Comparison of ENCODE assay signal across 8 cellular contexts in the genomic region with DNA sequence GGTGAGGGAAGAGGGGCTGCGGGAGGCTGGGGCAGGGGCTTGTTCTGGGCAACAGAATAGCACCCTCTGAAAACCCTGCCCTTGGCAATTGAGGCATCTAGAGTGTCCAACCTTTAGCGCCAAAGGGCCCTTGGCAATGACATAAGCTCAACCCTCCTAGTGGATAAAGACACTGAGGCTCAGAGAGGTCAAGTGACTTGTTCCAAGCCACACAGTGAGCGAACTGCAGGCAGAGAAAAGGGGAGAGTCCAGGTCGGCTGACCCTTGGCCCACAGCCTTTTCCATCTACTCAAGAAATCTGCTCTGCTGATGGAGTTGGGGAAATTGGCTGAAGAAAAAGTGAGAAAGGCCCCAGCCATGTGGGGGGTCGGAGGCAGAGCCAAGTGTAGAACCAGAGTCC.
"Had no signal": no experiment of that assay in that cellular context is flagged by ENCODE, and none has a peak within 500 bp of the region (broad histone marks: within the 10 kb centered on the region; RNA-seq: fewer than 3 reads in every experiment).

No MANE protein-coding gene starts in this region.

- H3K4me3 ChIP-seq: lower lobe of right lung, transverse colon had no signal

- H3K9me3 ChIP-seq: lower lobe of right lung, transverse colon had no signal

- H3K36me3 ChIP-seq: lower lobe of right lung, transverse colon had no signal

- H3K27ac ChIP-seq: lower lobe of right lung, transverse colon had no signal

- DNase-seq: activated CD4-positive, alpha-beta T cell treated with anti-CD3 and anti-CD28 coated beads, Interleukin-2, amount 10 ng/mL, durations not matched to agents 24 days and 14 days; activated effector memory CD4-positive, alpha-beta T cell treated with Interleukin-2 at 50 U/mL for 16 hours; lower lobe of right lung; occipital lobe; transverse colon had no signal

- ATAC-seq: lower lobe of right lung; natural killer cell treated with Interleukin-12 subunit alpha and Interleukin-12 subunit beta and Interleukin-15 and Interleukin-18, amount 100 ng/mL, for 72 hours; stimulated activated effector memory CD8-positive, alpha-beta T cell treated with anti-CD3 and anti-CD28 coated beads, Interleukin-12 subunit alpha, Interleukin-12 subunit beta, amount 100 ng/mL, for 72 hours; WTC11 had no signal
